ENCODE assay signal across 17 cellular contexts in genomic region chr3:53232641-53233377, GRCh38. TPM values are rescaled to one million over a fixed set of nuclear protein-coding genes. Genes with fewer than 3 reads are reported as not detected.
A peak's percentile ranks its signal among the peaks of the same experiment; 100 is the strongest.
DNase-seq lines count a peak whose midpoint lies in the region; ATAC-seq and TF ChIP-seq lines count a peak whose summit lies in the region.
"Had no signal": no experiment of that assay in that cellular context is flagged by ENCODE, and none has a peak within 500 bp of the region (broad histone marks: within the 10 kb centered on the region; RNA-seq: fewer than 3 reads in every experiment).

No MANE protein-coding gene starts in this region.

- ATAC-seq in activated CD8-positive, alpha-beta T cell treated with anti-CD3 and anti-CD28 coated beads, Interleukin-2, amount 10 ng/mL, durations not matched to agents 7 days and 5 days, result no peak
- no peak for ATAC-seq in activated CD8-positive, alpha-beta T cell treated with anti-CD3 and anti-CD28 coated beads for 36 hours
- ATAC-seq in left lung, result no peak
- ATAC-seq in stimulated activated naive B cell treated with anti-CD40 and anti-IgM and Interleukin-4, amounts not matched to agents 10 μg/mL and 1 μg/mL and 100 μg/mL, for 72 hours (replicated peaks), result no peak
- ATAC-seq: heart left ventricle had no signal

- POLR2A ChIA-PET in activated CD8-positive, alpha-beta T cell treated with anti-CD3 and anti-CD28 coated beads, Interleukin-2, amount 10 ng/mL, durations not matched to agents 7 days and 5 days (lab: Charles Lee), result interaction anchor here (1.4 kb wide), 1 partner anchor 22 kb away, joined by 3 read pairs; no protein-coding TSS in a partner anchor
- POLR2A ChIA-PET in activated CD8-positive, alpha-beta T cell treated with anti-CD3 and anti-CD28 coated beads for 36 hours (lab: Charles Lee), result interaction anchor here (0.8 to 1.8 kb wide), 3 partner anchors 10 to 103 kb away, joined by 3 to 5 read pairs (median 3); no protein-coding TSS in a partner anchor

- H3K4me3 Mint-ChIP-seq in activated CD8-positive, alpha-beta T cell treated with anti-CD3 and anti-CD28 coated beads, Interleukin-2, amount 10 ng/mL, durations not matched to agents 7 days and 5 days, result no peak overlapping the region
- no peak overlapping the region for H3K4me3 Mint-ChIP-seq in activated CD8-positive, alpha-beta T cell treated with anti-CD3 and anti-CD28 coated beads for 36 hours
- H3K4me3 Mint-ChIP-seq in stimulated activated naive B cell treated with anti-CD40 and anti-IgM and Interleukin-4, amounts not matched to agents 10 μg/mL and 1 μg/mL and 100 μg/mL, for 72 hours, result no peak overlapping the region
- H3K4me3 Mint-ChIP-seq in activated CD4-positive, alpha-beta T cell treated with anti-CD3 and anti-CD28 coated beads, Interleukin-2, amount 10 ng/mL, durations not matched to agents 24 days and 14 days, result no peak overlapping the region
- H3K4me3 Mint-ChIP-seq: activated naive CD4-positive, alpha-beta T cell treated with anti-CD3 and anti-CD28 coated beads, Interleukin-2, amount 10 ng/mL, durations not matched to agents 7 days and 5 days; central memory CD8-positive, alpha-beta T cell had no signal

- H3K4me3 ChIP-seq in left lung, result no peak overlapping the region
- H3K4me3 ChIP-seq: GM23248, heart left ventricle had no signal

- peaks cover 53% of the 10 kb centered on the region for H3K36me3 Mint-ChIP-seq in activated CD8-positive, alpha-beta T cell treated with anti-CD3 and anti-CD28 coated beads, Interleukin-2, amount 10 ng/mL, durations not matched to agents 7 days and 5 days (ENCODE audit: low read depth)
- peaks cover 34% of the 10 kb centered on the region for H3K36me3 Mint-ChIP-seq in activated CD8-positive, alpha-beta T cell treated with anti-CD3 and anti-CD28 coated beads for 36 hours (ENCODE audit: low read depth)
- H3K36me3 Mint-ChIP-seq in stimulated activated naive B cell treated with anti-CD40 and anti-IgM and Interleukin-4, amounts not matched to agents 10 μg/mL and 1 μg/mL and 100 μg/mL, for 72 hours, result peaks cover 47 to 64% of the 10 kb centered on the region in 2 donors
- peaks cover 50% of the 10 kb centered on the region for H3K36me3 Mint-ChIP-seq in activated CD4-positive, alpha-beta T cell treated with anti-CD3 and anti-CD28 coated beads, Interleukin-2, amount 10 ng/mL, durations not matched to agents 24 days and 14 days (ENCODE audit: low read depth)

- peaks cover 41% of the 10 kb centered on the region for H3K4me1 Mint-ChIP-seq in activated CD8-positive, alpha-beta T cell treated with anti-CD3 and anti-CD28 coated beads, Interleukin-2, amount 10 ng/mL, durations not matched to agents 7 days and 5 days (ENCODE audit: low read depth)
- peaks cover 5% of the 10 kb centered on the region for H3K4me1 Mint-ChIP-seq in activated CD8-positive, alpha-beta T cell treated with anti-CD3 and anti-CD28 coated beads for 36 hours (ENCODE audit: low read depth)
- peaks cover 3 to 6% of the 10 kb centered on the region in 2 donors for H3K4me1 Mint-ChIP-seq in stimulated activated naive B cell treated with anti-CD40 and anti-IgM and Interleukin-4, amounts not matched to agents 10 μg/mL and 1 μg/mL and 100 μg/mL, for 72 hours
- peaks cover 6% of the 10 kb centered on the region for H3K4me1 Mint-ChIP-seq in activated CD4-positive, alpha-beta T cell treated with anti-CD3 and anti-CD28 coated beads, Interleukin-2, amount 10 ng/mL, durations not matched to agents 24 days and 14 days

- CTCF ChIA-PET in activated CD8-positive, alpha-beta T cell treated with anti-CD3 and anti-CD28 coated beads, Interleukin-2, amount 10 ng/mL, durations not matched to agents 7 days and 5 days (lab: Charles Lee), result interaction anchor here (1.3 kb wide), 1 partner anchor 43 kb away, joined by 3 read pairs; no protein-coding TSS in a partner anchor
- CTCF ChIA-PET in activated CD8-positive, alpha-beta T cell treated with anti-CD3 and anti-CD28 coated beads for 36 hours (lab: Charles Lee), result interaction anchor here (0.8 to 4.3 kb wide), 3 partner anchors 11 to 36 kb away, joined by 3 to 19 read pairs (median 6); no protein-coding TSS in a partner anchor

- H3K27ac ChIP-seq in VCaP (peak overlapping the region; percentile 13; the same call in 1 of the 2 replicates), left lung (peak overlapping the region in 1 of 2 donors; percentile 13)
- H3K27ac ChIP-seq: GM23248 had no signal

- no peaks in the 10 kb centered on the region for H3K9me3 Mint-ChIP-seq in activated CD8-positive, alpha-beta T cell treated with anti-CD3 and anti-CD28 coated beads, Interleukin-2, amount 10 ng/mL, durations not matched to agents 7 days and 5 days (ENCODE audit: insufficient read depth)
- H3K9me3 Mint-ChIP-seq in activated CD8-positive, alpha-beta T cell treated with anti-CD3 and anti-CD28 coated beads for 36 hours, result no peaks in the 10 kb centered on the region
- no peaks in the 10 kb centered on the region for H3K9me3 Mint-ChIP-seq in stimulated activated naive B cell treated with anti-CD40 and anti-IgM and Interleukin-4, amounts not matched to agents 10 μg/mL and 1 μg/mL and 100 μg/mL, for 72 hours
- H3K9me3 Mint-ChIP-seq in activated CD4-positive, alpha-beta T cell treated with anti-CD3 and anti-CD28 coated beads, Interleukin-2, amount 10 ng/mL, durations not matched to agents 24 days and 14 days, result no peaks in the 10 kb centered on the region
- H3K9me3 Mint-ChIP-seq: activated naive CD4-positive, alpha-beta T cell treated with anti-CD3 and anti-CD28 coated beads, Interleukin-2, amount 10 ng/mL, durations not matched to agents 7 days and 5 days; central memory CD8-positive, alpha-beta T cell had no signal

- peaks cover 13 to 100% of the 10 kb centered on the region in 2 donors for H3K36me3 ChIP-seq in left lung

- intact Hi-C loops in activated CD8-positive, alpha-beta T cell treated with anti-CD3 and anti-CD28 coated beads for 36 hours (cut with micrococcal nuclease), result no loop called here
- intact Hi-C loops in left lung (cut with DNase I), result no loop called here
- intact Hi-C loops in activated CD4-positive, alpha-beta T cell treated with anti-CD3 and anti-CD28 coated beads, Interleukin-2, amount 10 ng/mL, durations not matched to agents 24 days and 14 days (cut with micrococcal nuclease), result no loop called here

- peak overlapping the region; percentile 52 for H3K27ac Mint-ChIP-seq in activated CD8-positive, alpha-beta T cell treated with anti-CD3 and anti-CD28 coated beads, Interleukin-2, amount 10 ng/mL, durations not matched to agents 7 days and 5 days
- no peak overlapping the region for H3K27ac Mint-ChIP-seq in activated CD8-positive, alpha-beta T cell treated with anti-CD3 and anti-CD28 coated beads for 36 hours
- peak overlapping the region; percentile 76 for H3K27ac Mint-ChIP-seq in stimulated activated naive B cell treated with anti-CD40 and anti-IgM and Interleukin-4, amounts not matched to agents 10 μg/mL and 1 μg/mL and 100 μg/mL, for 72 hours
- H3K27ac Mint-ChIP-seq in activated CD4-positive, alpha-beta T cell treated with anti-CD3 and anti-CD28 coated beads, Interleukin-2, amount 10 ng/mL, durations not matched to agents 24 days and 14 days, result no peak overlapping the region

- H3K4me1 ChIP-seq in left lung, result peaks cover 14 to 36% of the 10 kb centered on the region in 2 donors

- no peaks in the 10 kb centered on the region for H3K27me3 Mint-ChIP-seq in activated CD8-positive, alpha-beta T cell treated with anti-CD3 and anti-CD28 coated beads, Interleukin-2, amount 10 ng/mL, durations not matched to agents 7 days and 5 days (ENCODE audit: low read depth)
- no peaks in the 10 kb centered on the region for H3K27me3 Mint-ChIP-seq in activated CD8-positive, alpha-beta T cell treated with anti-CD3 and anti-CD28 coated beads for 36 hours
- H3K27me3 Mint-ChIP-seq in stimulated activated naive B cell treated with anti-CD40 and anti-IgM and Interleukin-4, amounts not matched to agents 10 μg/mL and 1 μg/mL and 100 μg/mL, for 72 hours, result no peaks in the 10 kb centered on the region
- H3K27me3 Mint-ChIP-seq in activated CD4-positive, alpha-beta T cell treated with anti-CD3 and anti-CD28 coated beads, Interleukin-2, amount 10 ng/mL, durations not matched to agents 24 days and 14 days, result no peaks in the 10 kb centered on the region
- H3K27me3 Mint-ChIP-seq: activated naive CD4-positive, alpha-beta T cell treated with anti-CD3 and anti-CD28 coated beads, Interleukin-2, amount 10 ng/mL, durations not matched to agents 7 days and 5 days; central memory CD8-positive, alpha-beta T cell had no signal

- no peaks in the 10 kb centered on the region for H3K9me3 ChIP-seq in left lung
- H3K9me3 ChIP-seq: heart left ventricle had no signal

- TF ChIP-seq CTCF in activated CD8-positive, alpha-beta T cell treated with anti-CD3 and anti-CD28 coated beads for 36 hours (IDR thresholded peaks at IDR 0.05), result no peak
- TF ChIP-seq CTCF in VCaP (conservative IDR thresholded peaks at IDR 0.05) (no peak), left lung (IDR thresholded peaks at IDR 0.05) (no peak)

- DNase-seq in activated CD8-positive, alpha-beta T cell treated with anti-CD3 and anti-CD28 coated beads, Interleukin-2, amount 10 ng/mL, durations not matched to agents 7 days and 5 days, result no peak
- DNase-seq in activated CD8-positive, alpha-beta T cell treated with anti-CD3 and anti-CD28 coated beads for 36 hours, result no peak
- peak; percentile 12 to 58 for DNase-seq in left lung
- DNase-seq in stimulated activated naive B cell treated with anti-CD40 and anti-IgM and Interleukin-4, amounts not matched to agents 10 μg/mL and 1 μg/mL and 100 μg/mL, for 72 hours, result no peak
- no peak for DNase-seq in stimulated activated CD4-positive, alpha-beta T cell treated with anti-CD3 and anti-CD28 coated beads, Interleukin-1b, Interleukin-23, amount 100 ng/mL, for 48 hours
- no peak for DNase-seq in activated CD4-positive, alpha-beta T cell treated with anti-CD3 and anti-CD28 coated beads, Interleukin-2, amount 10 ng/mL, durations not matched to agents 24 days and 14 days
- DNase-seq in iPS-NIHi11 (ENCODE audit: low spot score), result no peak
- DNase-seq: ACHN; activated naive CD4-positive, alpha-beta T cell treated with anti-CD3 and anti-CD28 coated beads, Interleukin-2, amount 10 ng/mL, durations not matched to agents 7 days and 5 days; GDM1; GM23248; KG1; kidney; NCI-H1105 had no signal

- H3K27me3 ChIP-seq in left lung, result no peaks in the 10 kb centered on the region
- H3K27me3 ChIP-seq: heart left ventricle had no signal

RNA-seq across cellular contexts. Expression of gene TKT, which starts 23.0 kb away (rescaled TPM):
- 100 to 1,000 TPM; 315 to 323 TPM for total RNA-seq in activated CD8-positive, alpha-beta T cell treated with anti-CD3 and anti-CD28 coated beads, Interleukin-2, amount 10 ng/mL, durations not matched to agents 7 days and 5 days
- total RNA-seq in activated CD8-positive, alpha-beta T cell treated with anti-CD3 and anti-CD28 coated beads for 36 hours, result 100 to 1,000 TPM; 397 to 417 TPM
- total RNA-seq in left lung, result 100 to 1,000 TPM; 458 to 594 TPM
- total RNA-seq in activated CD4-positive, alpha-beta T cell treated with anti-CD3 and anti-CD28 coated beads, Interleukin-2, amount 10 ng/mL, durations not matched to agents 24 days and 14 days, result 377 and 379 TPM in 2 replicates

Comparison
In these comparisons a context has a peak if more than half of its experiments do, and no peak if none do; other contexts are left out.
1. H3K27ac Mint-ChIP-seq: peak in activated CD8-positive, alpha-beta T cell treated with anti-CD3 and anti-CD28 coated beads, Interleukin-2, amount 10 ng/mL, durations not matched to agents 7 days and 5 days (single experiment) and stimulated activated naive B cell treated with anti-CD40 and anti-IgM and Interleukin-4, amounts not matched to agents 10 μg/mL and 1 μg/mL and 100 μg/mL, for 72 hours (single experiment); none in activated CD8-positive, alpha-beta T cell treated with anti-CD3 and anti-CD28 coated beads for 36 hours (single experiment) and activated CD4-positive, alpha-beta T cell treated with anti-CD3 and anti-CD28 coated beads, Interleukin-2, amount 10 ng/mL, durations not matched to agents 24 days and 14 days (single experiment).
2. DNase-seq: peak in left lung (2 of 2); none in activated CD8-positive, alpha-beta T cell treated with anti-CD3 and anti-CD28 coated beads, Interleukin-2, amount 10 ng/mL, durations not matched to agents 7 days and 5 days (single experiment), activated CD8-positive, alpha-beta T cell treated with anti-CD3 and anti-CD28 coated beads for 36 hours (single experiment), stimulated activated naive B cell treated with anti-CD40 and anti-IgM and Interleukin-4, amounts not matched to agents 10 μg/mL and 1 μg/mL and 100 μg/mL, for 72 hours (single experiment), stimulated activated CD4-positive, alpha-beta T cell treated with anti-CD3 and anti-CD28 coated beads, Interleukin-1b, Interleukin-23, amount 100 ng/mL, for 48 hours (single experiment), activated CD4-positive, alpha-beta T cell treated with anti-CD3 and anti-CD28 coated beads, Interleukin-2, amount 10 ng/mL, durations not matched to agents 24 days and 14 days (single experiment) and iPS-NIHi11 (single experiment).